19 cellular contexts compared by ENCODE assay signal in genomic region chr19:16612631-16613030, GRCh38. TPM values are rescaled to one million over a fixed set of nuclear protein-coding genes. Genes with fewer than 3 reads are reported as not detected.
A peak's percentile ranks its signal among the peaks of the same experiment; 100 is the strongest.
DNase-seq lines count a peak whose midpoint lies in the region; ATAC-seq and TF ChIP-seq lines count a peak whose summit lies in the region.
"Had no signal": no experiment of that assay in that cellular context is flagged by ENCODE, and none has a peak within 500 bp of the region (broad histone marks: within the 10 kb centered on the region; RNA-seq: fewer than 3 reads in every experiment).

No MANE protein-coding gene starts in this region.

- peak in 1 of 12 donors; percentile 5 for TF ChIP-seq CTCF in heart left ventricle (IDR thresholded peaks at IDR 0.05)
- no peak for TF ChIP-seq CTCF in gastroesophageal sphincter (IDR thresholded peaks at IDR 0.05)

- H3K36me3 ChIP-seq in heart left ventricle: no peaks in the 10 kb centered on the region
- no peaks in the 10 kb centered on the region for H3K36me3 ChIP-seq in SK-N-MC (ENCODE audit: insufficient read depth, low read length)
- H3K36me3 ChIP-seq in gastroesophageal sphincter: no peaks in the 10 kb centered on the region
- no peaks in the 10 kb centered on the region for H3K36me3 ChIP-seq in subcutaneous abdominal adipose tissue (ENCODE audit: control insufficient read depth in 5 of 5, insufficient read depth in 5 of 5, low read length in 5 of 5)
- H3K36me3 ChIP-seq: left lung had no signal

- H3K27me3 ChIP-seq in heart left ventricle (no peaks in the 10 kb centered on the region), gastroesophageal sphincter (no peaks in the 10 kb centered on the region), subcutaneous abdominal adipose tissue (ENCODE audit: control insufficient read depth in 5 of 5, insufficient read depth in 4 of 5, low read length in 5 of 5) (no peaks in the 10 kb centered on the region)
- H3K27me3 ChIP-seq: left lung had no signal

- no peak overlapping the region for H3K9ac ChIP-seq in SK-N-MC (ENCODE audit: insufficient read length)
- no peak overlapping the region for H3K9ac ChIP-seq in subcutaneous abdominal adipose tissue (ENCODE audit: low read length in 5 of 5)

- H3K27ac ChIP-seq in heart left ventricle (peak overlapping the region in 10 of 12 donors; percentile 8 to 76 (median 58)), SK-N-MC (peak overlapping the region; percentile 48), gastroesophageal sphincter (no peak overlapping the region), subcutaneous abdominal adipose tissue (ENCODE audit: low read depth, low read length) (peak overlapping the region; percentile 70)

- ATAC-seq in heart left ventricle: no peak
- no peak for ATAC-seq in Right ventricle myocardium superior (ENCODE audit: poor library complexity)
- peak; percentile 39 for ATAC-seq in gastroesophageal sphincter
- no peak for ATAC-seq in GM19463 (IDR thresholded peaks at IDR 0.05; ENCODE audit: unreplicated experiment)
- ATAC-seq: activated CD8-positive, alpha-beta T cell treated with anti-CD3 and anti-CD28 coated beads, Interleukin-2, amount 10 ng/mL, durations not matched to agents 7 days and 5 days; activated T-cell treated with anti-CD3 and anti-CD28 coated beads, Interleukin-2, amount 50 U/mL, for 72 hours; PC-3; SK-N-SH treated with all-trans-retinoic acid at 6 μM for 48 hours had no signal

- DNase-seq in heart left ventricle (no peak), Right ventricle myocardium superior (no peak), SK-N-MC (ENCODE audit: low read depth, low spot score) (no peak), NCI-H2196 (lab: John Stamatoyannopoulos, UW; ENCODE audit: unreplicated experiment) (no peak)
- DNase-seq in stimulated activated CD4-positive, alpha-beta T cell treated with anti-CD3 and anti-CD28 coated beads, Interleukin-4, amount 100 ng/mL, for 1 hour: no peak
- DNase-seq: activated naive CD8-positive, alpha-beta T cell treated with anti-CD3 and anti-CD28 coated beads for 36 hours; central memory CD4-positive, alpha-beta T cell; foreskin fibroblast; GDM1; left lung; NCI-H2029; NCI-H524 treated with DMSO at 0.1 percent for 48 hours; PC-3 had no signal

- H3K4me3 ChIP-seq in heart left ventricle (no peak overlapping the region), SK-N-MC (peak overlapping the region; percentile 53), gastroesophageal sphincter (no peak overlapping the region), subcutaneous abdominal adipose tissue (ENCODE audit: low read depth in 1 of 5, low read length in 5 of 5) (peak overlapping the region in 1 of 5 donors; percentile 9)
- H3K4me3 ChIP-seq: left lung had no signal

- 47 to 55% (median 53%) methylated on average over 3 of the region's 3 CpGs for WGBS in heart left ventricle, 4 donors
- 49 to 66% methylated on average over 3 of the region's 3 CpGs for WGBS in gastroesophageal sphincter (ENCODE audit: low coverage in 1 of 2), 2 donors

- H3K9me3 ChIP-seq in heart left ventricle: no peaks in the 10 kb centered on the region
- H3K9me3 ChIP-seq in SK-N-MC (ENCODE audit: low read depth, low read length): no peaks in the 10 kb centered on the region
- no peaks in the 10 kb centered on the region for H3K9me3 ChIP-seq in gastroesophageal sphincter
- no peaks in the 10 kb centered on the region for H3K9me3 ChIP-seq in subcutaneous abdominal adipose tissue (ENCODE audit: control insufficient read depth in 5 of 5, low read length in 5 of 5)
- H3K9me3 ChIP-seq: left lung had no signal

- TF ChIP-seq POLR2A in heart left ventricle (IDR thresholded peaks at IDR 0.05): no peak
- no peak for TF ChIP-seq POLR2A in gastroesophageal sphincter (IDR thresholded peaks at IDR 0.05)

- H3K4me1 ChIP-seq in heart left ventricle (peaks cover 6 to 79% (median 40%) of the 10 kb centered on the region in 12 donors), gastroesophageal sphincter (peaks cover 0 to 64% (median 10%) of the 10 kb centered on the region in 3 donors), subcutaneous abdominal adipose tissue (ENCODE audit: control insufficient read depth in 5 of 5, insufficient read depth in 5 of 5, low read length in 5 of 5) (peaks cover 23 to 58% (median 50%) of the 10 kb centered on the region in 5 donors)

- no peak for TF ChIP-seq EP300 in gastroesophageal sphincter (IDR thresholded peaks at IDR 0.05)

- intact Hi-C loops in heart left ventricle (cut with DNase I): no loop called here
- intact Hi-C loops in Right ventricle myocardium superior (cut with DNase I): no loop called here

RNA-seq across cellular contexts. Expression of gene MED26, which starts 15.4 kb away (rescaled TPM):
- total RNA-seq in heart left ventricle (1 to 10 TPM; 3.6 to 7.5 (median 4.6) TPM), Right ventricle myocardium superior (3.9 TPM), gastroesophageal sphincter (10 to 100 TPM in 1 of 4 donors, 1 to 10 TPM in 3; 5.8 to 10.5 (median 8.3) TPM)
- 1 to 10 TPM; 4.3 to 5.6 TPM for polyA plus RNA-seq in heart left ventricle

RNA-seq across cellular contexts. Expression of gene SLC35E1, which starts 40.4 kb away (rescaled TPM):
- 10 to 100 TPM; 20.4 to 44.0 (median 24.0) TPM for total RNA-seq in heart left ventricle
- 10 to 100 TPM; 21.2 to 33.9 TPM for polyA plus RNA-seq in heart left ventricle
- total RNA-seq in Right ventricle myocardium superior: 20.8 TPM
- total RNA-seq in gastroesophageal sphincter: 10 to 100 TPM; 24.9 to 35.5 (median 29.7) TPM

RNA-seq across cellular contexts. Expression of gene SMIM7, which starts 47.3 kb away (rescaled TPM):
- total RNA-seq in heart left ventricle (10 to 100 TPM; 27.1 to 52.6 (median 45.2) TPM), Right ventricle myocardium superior (27.5 TPM), gastroesophageal sphincter (100 to 1,000 TPM in 1 of 4 donors, 10 to 100 TPM in 3; 73.4 to 112 (median 86.0) TPM)
- polyA plus RNA-seq in heart left ventricle: 10 to 100 TPM; 44.6 to 73.1 TPM

RNA-seq across cellular contexts. Expression of gene TMEM38A, which starts 48.3 kb away (rescaled TPM):
- total RNA-seq in heart left ventricle (10 to 100 TPM; 13.7 to 37.3 (median 27.2) TPM), Right ventricle myocardium superior (44.6 TPM), gastroesophageal sphincter (10 to 100 TPM in 1 of 4 donors, 1 to 10 TPM in 3; 7.1 to 18.8 (median 8.8) TPM)
- 10 to 100 TPM; 26.6 to 47.4 TPM for polyA plus RNA-seq in heart left ventricle

Comparison
In these comparisons a context has a peak if more than half of its experiments do, and no peak if none do; other contexts are left out.
1. H3K27ac ChIP-seq: peak in heart left ventricle (10 of 12), SK-N-MC (single experiment) and subcutaneous abdominal adipose tissue (single experiment); none in gastroesophageal sphincter (0 of 4).